In the genomic region with DNA sequence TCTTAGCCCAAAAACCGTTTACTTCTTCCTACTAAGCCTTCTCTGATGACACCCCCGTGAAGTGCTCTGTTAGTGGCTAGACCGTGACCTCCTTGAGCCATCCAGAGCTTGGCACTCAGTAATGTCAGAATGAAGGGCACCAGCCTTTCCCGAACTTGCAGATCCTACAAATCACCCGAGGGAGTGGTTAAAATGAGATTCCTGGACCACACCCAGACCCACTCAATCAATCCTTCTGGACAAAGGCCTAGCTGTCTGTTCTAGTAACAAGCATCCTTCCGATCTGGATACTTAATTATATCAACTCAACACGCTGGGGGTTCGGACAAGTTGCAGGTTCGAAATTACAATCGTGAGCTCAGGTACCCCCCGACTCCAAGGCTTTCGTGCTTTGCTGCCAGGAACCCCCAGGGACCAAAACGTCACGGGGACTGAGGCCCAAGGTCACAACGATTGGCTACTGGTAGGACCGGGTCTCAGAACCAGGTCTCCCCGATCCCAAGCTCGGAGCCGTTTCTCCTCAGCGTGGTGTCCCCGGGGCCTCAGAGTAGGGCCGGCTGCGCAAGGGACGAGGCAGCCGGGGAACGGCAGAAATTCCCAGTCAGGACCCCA, we compare ENCODE assay signal across 8 cellular contexts. TPM values are rescaled to one million over a fixed set of nuclear protein-coding genes. Genes with fewer than 3 reads are reported as not detected.
DNase-seq lines count a peak whose midpoint lies in the region; ATAC-seq, FAIRE-seq and TF ChIP-seq lines count a peak whose summit lies in the region.

No MANE protein-coding gene starts in this region.

- no peak for FAIRE-seq in HepG2 (lab: Jason Lieb, UNC)

- no peaks in the 10 kb centered on the region for H4K20me1 ChIP-seq in HepG2 (ENCODE audit: insufficient read depth, low read length)

- in situ Hi-C loops in HepG2 (cut with HindIII; ENCODE audit: extremely low pct_ligation_motif_present, low pct_unique_long_range_greater_than_20kb): no loop called here

- H3K9me3 Mint-ChIP-seq in chondrocyte (ENCODE audit: low read depth): no peaks in the 10 kb centered on the region
- peaks cover 0 to under 1% of the 10 kb centered on the region in 2 donors for H3K9me3 Mint-ChIP-seq in stimulated activated naive B cell treated with anti-CD40 and anti-IgM and Interleukin-4, amounts not matched to agents 10 μg/mL and 1 μg/mL and 100 μg/mL, for 72 hours

- peak overlapping the region; percentile 81 to 95 (median 90) for H3K4me3 ChIP-seq in HepG2 (replicated peaks in 1 of 3; ENCODE audit: insufficient read depth in 1 of 3, low read depth in 2 of 3, low read length in 3 of 3)

- peaks cover 24% of the 10 kb centered on the region for H3K79me2 ChIP-seq in HepG2 (ENCODE audit: insufficient read depth, low read length)

- POLR2A ChIA-PET in HepG2 (lab: Yijun Ruan, JAX): interaction anchor here (0.5 to 3.8 kb wide), 35 partner anchors 8 to 1011 kb away, joined by 3 to 55 read pairs (median 6); a partner anchor contains a TSS

- DNase-seq in DMS114 treated with DMSO at 0.1 percent for 48 hours (lab: John Stamatoyannopoulos, UW; ENCODE audit: unreplicated experiment) (peak; percentile 25), SHP77 treated with DMSO at 0.1 percent for 48 hours (lab: John Stamatoyannopoulos, UW) (peak; percentile 36), chondrocyte (ENCODE audit: low spot score) (no peak), HepG2 (ENCODE audit: low spot score) (no peak), NCI-H128 (lab: John Stamatoyannopoulos, UW; ENCODE audit: unreplicated experiment) (no peak)
- peak; percentile 45 for DNase-seq in stimulated activated naive B cell treated with anti-CD40 and anti-IgM and Interleukin-4, amounts not matched to agents 10 μg/mL and 1 μg/mL and 100 μg/mL, for 72 hours

- H3K27ac Mint-ChIP-seq in chondrocyte (ENCODE audit: unreplicated experiment): peak overlapping the region; percentile 88
- peak overlapping the region; percentile 97 for H3K27ac Mint-ChIP-seq in stimulated activated naive B cell treated with anti-CD40 and anti-IgM and Interleukin-4, amounts not matched to agents 10 μg/mL and 1 μg/mL and 100 μg/mL, for 72 hours

- peaks cover 46% of the 10 kb centered on the region for H3K4me1 ChIP-seq in HepG2 (ENCODE audit: insufficient read depth, low read length)

- no peaks in the 10 kb centered on the region for H3K27me3 Mint-ChIP-seq in chondrocyte (ENCODE audit: low read depth)
- no peaks in the 10 kb centered on the region for H3K27me3 Mint-ChIP-seq in stimulated activated naive B cell treated with anti-CD40 and anti-IgM and Interleukin-4, amounts not matched to agents 10 μg/mL and 1 μg/mL and 100 μg/mL, for 72 hours

- intact Hi-C loops in HepG2 (cut with micrococcal nuclease; ENCODE audit: unreplicated experiment): loop anchor here (2.0 kb wide), 1 partner anchor 28 kb away; no protein-coding TSS in a partner anchor

- H3K4me3 Mint-ChIP-seq in chondrocyte (ENCODE audit: unreplicated experiment): peak overlapping the region; percentile 89
- peak overlapping the region; percentile 96 to 98 for H3K4me3 Mint-ChIP-seq in stimulated activated naive B cell treated with anti-CD40 and anti-IgM and Interleukin-4, amounts not matched to agents 10 μg/mL and 1 μg/mL and 100 μg/mL, for 72 hours

- peaks cover 24% of the 10 kb centered on the region for H3K4me1 Mint-ChIP-seq in chondrocyte (ENCODE audit: low read depth)
- peaks cover 8 to 35% of the 10 kb centered on the region in 2 donors for H3K4me1 Mint-ChIP-seq in stimulated activated naive B cell treated with anti-CD40 and anti-IgM and Interleukin-4, amounts not matched to agents 10 μg/mL and 1 μg/mL and 100 μg/mL, for 72 hours

- whole genome bisulfite sequencing in HepG2 (ENCODE audit: low lambda C conversion rate): 3% methylated on average over 12 of the region's 26 CpGs

- no peaks in the 10 kb centered on the region for H3K9me3 ChIP-seq in HepG2 (ENCODE audit: low read length)

- no TSS peak for BruUV-seq in HepG2 (replicated peaks; lab: Mats Ljungman, UMichigan)

- peak overlapping the region; percentile 76 for H3K27ac ChIP-seq in HepG2 (ENCODE audit: extremely low read length, insufficient read depth, low read length)

- no peak for TF ChIP-seq POLR2A in HepG2 (IDR thresholded peaks at IDR 0.05; ENCODE audit: insufficient read depth in 1 of 2, low read depth in 2 of 2, low read length in 2 of 2)

- TF ChIP-seq CTCF in chondrocyte (IDR thresholded peaks at IDR 0.05) (no peak), HepG2 (CRISPR knock-in tag; IDR thresholded peaks at IDR 0.05) (no peak)

- peaks cover 3% of the 10 kb centered on the region for H3K36me3 Mint-ChIP-seq in chondrocyte (ENCODE audit: low read depth)
- peaks cover 3 to 19% of the 10 kb centered on the region in 2 donors for H3K36me3 Mint-ChIP-seq in stimulated activated naive B cell treated with anti-CD40 and anti-IgM and Interleukin-4, amounts not matched to agents 10 μg/mL and 1 μg/mL and 100 μg/mL, for 72 hours

- no peaks in the 10 kb centered on the region; a peak in 1 of 5 replicates for H3K27me3 ChIP-seq in HepG2 (ENCODE audit: control insufficient read depth in 1 of 2, insufficient read depth in 2 of 2, low read length in 2 of 2)

- CTCF ChIA-PET in HepG2 (lab: Yijun Ruan, JAX; ENCODE audit: low intra/inter-chr PET ratio, low total read pairs): no interaction called here

- no peak overlapping the region for H2AFZ ChIP-seq in HepG2 (ENCODE audit: low read length)

- H3K9ac ChIP-seq in HepG2 (ENCODE audit: insufficient read depth, low read depth, low read length): peak overlapping the region; percentile 97

- peak overlapping the region; percentile 98 for H3K4me2 ChIP-seq in HepG2 (ENCODE audit: low read depth, low read length)

- peaks cover 6 to 11% of the 10 kb centered on the region in 2 experiments; a peak in 4 of 5 replicates for H3K36me3 ChIP-seq in HepG2 (replicated peaks in 1 of 2; ENCODE audit: control insufficient read depth in 1 of 2, insufficient read depth in 2 of 2, low read length in 2 of 2)

- TF ChIP-seq RAD21 in HepG2 (CRISPR knock-in tag; IDR thresholded peaks at IDR 0.05): no peak

- TF ChIP-seq EP300 in HepG2 (IDR thresholded peaks at IDR 0.05; ENCODE audit: low read depth in 2 of 2, low read length in 2 of 2) (no peak), HepG2 (CRISPR knock-in tag; IDR thresholded peaks at IDR 0.05; ENCODE audit: borderline replicate concordance) (no peak)

- ATAC-seq in GM19455 (IDR thresholded peaks at IDR 0.05; ENCODE audit: unreplicated experiment) (peak; percentile 42), HG03521 (IDR thresholded peaks at IDR 0.05; ENCODE audit: unreplicated experiment) (peak; percentile 22), HepG2 (peak; percentile 9)
- ATAC-seq in stimulated activated naive B cell treated with anti-CD40 and anti-IgM and Interleukin-4, amounts not matched to agents 10 μg/mL and 1 μg/mL and 100 μg/mL, for 72 hours (replicated peaks): peak; percentile 66

RNA-seq across cellular contexts. Expression of a gene that starts 0.5 kb away (rescaled TPM):
- total RNA-seq in chondrocyte (43.3 to 48.9 TPM (median 46.8 TPM) in 3 replicates), HepG2 (2016; rRNA removed; fragmentation: Illumina TruSeq; extraction: Trizol) (89.7 and 113 TPM in 2 replicates)
- 19.4 and 23.1 TPM in 2 replicates for total RNA-seq in HepG2 (2016; cell fraction: cytosol; rRNA removed; fragmentation: Illumina TruSeq; extraction: Trizol; ENCODE audit: low read depth)
- total RNA-seq in HepG2 (2016; cell fraction: insoluble cytoplasmic fraction; rRNA removed; fragmentation: Illumina TruSeq; extraction: Trizol): 88.9 and 116 TPM in 2 replicates
- 31.7 and 33.1 TPM in 2 replicates for total RNA-seq in HepG2 (2016; cell fraction: membrane; rRNA removed; fragmentation: Illumina TruSeq; extraction: Trizol)
- 39.3 and 39.9 TPM in 2 replicates for total RNA-seq in HepG2 (2016; cell fraction: nucleus; rRNA removed; fragmentation: Illumina TruSeq; extraction: Trizol)
- polyA plus RNA-seq in HepG2 (2011; rRNA removed): 62.4 and 69.3 TPM in 2 replicates
- 56.5 and 68.4 TPM in 2 replicates for polyA plus RNA-seq in HepG2 (2011; cell fraction: cytosol; rRNA removed)
- polyA plus RNA-seq in HepG2 (2011; cell fraction: nucleus; rRNA removed): 23.6 and 32.7 TPM in 2 replicates
- 47.4 and 50.8 TPM in 2 replicates for polyA plus RNA-seq in HepG2 (2012)
- 10.3 and 11.8 TPM in 2 replicates for polyA plus RNA-seq in HepG2 (2016; cell fraction: cytosol; fragmentation: Illumina TruSeq; extraction: Trizol; ENCODE audit: low read depth)
- polyA plus RNA-seq in HepG2 (2016; cell fraction: insoluble cytoplasmic fraction; fragmentation: Illumina TruSeq; extraction: Trizol; ENCODE audit: low read depth): 109 and 116 TPM in 2 replicates
- polyA plus RNA-seq in HepG2 (2016; cell fraction: membrane; fragmentation: Illumina TruSeq; extraction: Trizol; ENCODE audit: low read depth): 17.0 and 17.1 TPM in 2 replicates
- polyA plus RNA-seq in HepG2 (2016; cell fraction: nucleus; fragmentation: Illumina TruSeq; extraction: Trizol; ENCODE audit: insufficient read depth, low read depth): 67.4 and 77.6 TPM in 2 replicates
- polyA minus RNA-seq in HepG2 (2011; rRNA and poly(A)+ RNA removed; ENCODE audit: low replicate concordance): 47.0 and 64.1 TPM in 2 replicates
- 25.8 and 25.9 TPM in 2 replicates for polyA minus RNA-seq in HepG2 (2011; cell fraction: cytosol; rRNA and poly(A)+ RNA removed)
- polyA minus RNA-seq in HepG2 (2011; cell fraction: nucleus; rRNA and poly(A)+ RNA removed): 23.2 and 35.6 TPM in 2 replicates

RNA-seq across cellular contexts. Expression of a gene that starts 0.6 kb away (rescaled TPM):
- total RNA-seq in chondrocyte (30.9 to 40.8 TPM (median 31.6 TPM) in 3 replicates), HepG2 (2016; rRNA removed; fragmentation: Illumina TruSeq; extraction: Trizol) (57.5 and 62.0 TPM in 2 replicates)
- 12.2 and 13.5 TPM in 2 replicates for total RNA-seq in HepG2 (2016; cell fraction: cytosol; rRNA removed; fragmentation: Illumina TruSeq; extraction: Trizol; ENCODE audit: low read depth)
- total RNA-seq in HepG2 (2016; cell fraction: insoluble cytoplasmic fraction; rRNA removed; fragmentation: Illumina TruSeq; extraction: Trizol): 57.7 and 61.8 TPM in 2 replicates
- 29.6 and 29.7 TPM in 2 replicates for total RNA-seq in HepG2 (2016; cell fraction: membrane; rRNA removed; fragmentation: Illumina TruSeq; extraction: Trizol)
- 48.3 and 49.8 TPM in 2 replicates for total RNA-seq in HepG2 (2016; cell fraction: nucleus; rRNA removed; fragmentation: Illumina TruSeq; extraction: Trizol)
- 104 and 108 TPM in 2 replicates for polyA plus RNA-seq in HepG2 (2011; rRNA removed)
- polyA plus RNA-seq in HepG2 (2011; cell fraction: cytosol; rRNA removed): 77.6 and 88.3 TPM in 2 replicates
- polyA plus RNA-seq in HepG2 (2011; cell fraction: nucleus; rRNA removed): 174 and 196 TPM in 2 replicates
- polyA plus RNA-seq in HepG2 (2012): 35.1 and 40.7 TPM in 2 replicates
- polyA plus RNA-seq in HepG2 (2016; cell fraction: cytosol; fragmentation: Illumina TruSeq; extraction: Trizol; ENCODE audit: low read depth): 7.1 and 7.4 TPM in 2 replicates
- polyA plus RNA-seq in HepG2 (2016; cell fraction: insoluble cytoplasmic fraction; fragmentation: Illumina TruSeq; extraction: Trizol; ENCODE audit: low read depth): 56.0 and 60.7 TPM in 2 replicates
- 17.9 and 18.7 TPM in 2 replicates for polyA plus RNA-seq in HepG2 (2016; cell fraction: membrane; fragmentation: Illumina TruSeq; extraction: Trizol; ENCODE audit: low read depth)
- 89.6 and 91.0 TPM in 2 replicates for polyA plus RNA-seq in HepG2 (2016; cell fraction: nucleus; fragmentation: Illumina TruSeq; extraction: Trizol; ENCODE audit: insufficient read depth, low read depth)
- 78.3 and 147 TPM in 2 replicates for polyA minus RNA-seq in HepG2 (2011; rRNA and poly(A)+ RNA removed; ENCODE audit: low replicate concordance)
- polyA minus RNA-seq in HepG2 (2011; cell fraction: cytosol; rRNA and poly(A)+ RNA removed): 25.2 and 27.3 TPM in 2 replicates
- 48.0 and 60.5 TPM in 2 replicates for polyA minus RNA-seq in HepG2 (2011; cell fraction: nucleus; rRNA and poly(A)+ RNA removed)

RNA-seq across cellular contexts. Expression of a gene that starts 15.8 kb away (rescaled TPM):
- total RNA-seq in chondrocyte (38.6 to 53.0 TPM (median 44.8 TPM) in 3 replicates), HepG2 (2016; rRNA removed; fragmentation: Illumina TruSeq; extraction: Trizol) (104 and 146 TPM in 2 replicates)
- 18.6 and 24.2 TPM in 2 replicates for total RNA-seq in HepG2 (2016; cell fraction: cytosol; rRNA removed; fragmentation: Illumina TruSeq; extraction: Trizol; ENCODE audit: low read depth)
- total RNA-seq in HepG2 (2016; cell fraction: insoluble cytoplasmic fraction; rRNA removed; fragmentation: Illumina TruSeq; extraction: Trizol): 103 and 154 TPM in 2 replicates
- total RNA-seq in HepG2 (2016; cell fraction: membrane; rRNA removed; fragmentation: Illumina TruSeq; extraction: Trizol): 49.1 and 55.4 TPM in 2 replicates
- 54.3 and 64.6 TPM in 2 replicates for total RNA-seq in HepG2 (2016; cell fraction: nucleus; rRNA removed; fragmentation: Illumina TruSeq; extraction: Trizol)
- 199 and 216 TPM in 2 replicates for polyA plus RNA-seq in HepG2 (2011; rRNA removed)
- 226 and 249 TPM in 2 replicates for polyA plus RNA-seq in HepG2 (2011; cell fraction: cytosol; rRNA removed)
- polyA plus RNA-seq in HepG2 (2011; cell fraction: nucleus; rRNA removed): 143 and 144 TPM in 2 replicates
- 72.5 and 84.4 TPM in 2 replicates for polyA plus RNA-seq in HepG2 (2012)
- polyA plus RNA-seq in HepG2 (2016; cell fraction: cytosol; fragmentation: Illumina TruSeq; extraction: Trizol; ENCODE audit: low read depth): 18.7 and 20.9 TPM in 2 replicates
- 169 and 175 TPM in 2 replicates for polyA plus RNA-seq in HepG2 (2016; cell fraction: insoluble cytoplasmic fraction; fragmentation: Illumina TruSeq; extraction: Trizol; ENCODE audit: low read depth)
- polyA plus RNA-seq in HepG2 (2016; cell fraction: membrane; fragmentation: Illumina TruSeq; extraction: Trizol; ENCODE audit: low read depth): 41.6 and 42.2 TPM in 2 replicates
- 94.8 and 102 TPM in 2 replicates for polyA plus RNA-seq in HepG2 (2016; cell fraction: nucleus; fragmentation: Illumina TruSeq; extraction: Trizol; ENCODE audit: insufficient read depth, low read depth)
- 302 and 354 TPM in 2 replicates for polyA minus RNA-seq in HepG2 (2011; rRNA and poly(A)+ RNA removed; ENCODE audit: low replicate concordance)
- polyA minus RNA-seq in HepG2 (2011; cell fraction: cytosol; rRNA and poly(A)+ RNA removed): 134 and 135 TPM in 2 replicates
- polyA minus RNA-seq in HepG2 (2011; cell fraction: nucleus; rRNA and poly(A)+ RNA removed): 124 and 139 TPM in 2 replicates

RNA-seq across cellular contexts. Expression of a gene that starts 39.7 kb away (rescaled TPM):
- total RNA-seq in chondrocyte: 23.7 to 28.5 TPM (median 26.4 TPM) in 3 replicates
- 52.7 and 55.5 TPM in 2 replicates for total RNA-seq in HepG2 (2016; rRNA removed; fragmentation: Illumina TruSeq; extraction: Trizol)
- 23.8 and 26.8 TPM in 2 replicates for total RNA-seq in HepG2 (2016; cell fraction: cytosol; rRNA removed; fragmentation: Illumina TruSeq; extraction: Trizol; ENCODE audit: low read depth)
- total RNA-seq in HepG2 (2016; cell fraction: insoluble cytoplasmic fraction; rRNA removed; fragmentation: Illumina TruSeq; extraction: Trizol): 51.4 and 51.5 TPM in 2 replicates
- 58.5 and 70.1 TPM in 2 replicates for total RNA-seq in HepG2 (2016; cell fraction: membrane; rRNA removed; fragmentation: Illumina TruSeq; extraction: Trizol)
- total RNA-seq in HepG2 (2016; cell fraction: nucleus; rRNA removed; fragmentation: Illumina TruSeq; extraction: Trizol): 32.8 and 34.6 TPM in 2 replicates
- polyA plus RNA-seq in HepG2 (2011; rRNA removed): 70.0 and 92.5 TPM in 2 replicates
- 59.9 and 66.8 TPM in 2 replicates for polyA plus RNA-seq in HepG2 (2011; cell fraction: cytosol; rRNA removed)
- polyA plus RNA-seq in HepG2 (2011; cell fraction: nucleus; rRNA removed): 136 and 138 TPM in 2 replicates
- 41.9 and 45.8 TPM in 2 replicates for polyA plus RNA-seq in HepG2 (2012)
- 31.1 and 35.0 TPM in 2 replicates for polyA plus RNA-seq in HepG2 (2016; cell fraction: cytosol; fragmentation: Illumina TruSeq; extraction: Trizol; ENCODE audit: low read depth)
- polyA plus RNA-seq in HepG2 (2016; cell fraction: insoluble cytoplasmic fraction; fragmentation: Illumina TruSeq; extraction: Trizol; ENCODE audit: low read depth): 59.2 and 63.5 TPM in 2 replicates
- polyA plus RNA-seq in HepG2 (2016; cell fraction: membrane; fragmentation: Illumina TruSeq; extraction: Trizol; ENCODE audit: low read depth): 57.7 and 60.6 TPM in 2 replicates
- polyA plus RNA-seq in HepG2 (2016; cell fraction: nucleus; fragmentation: Illumina TruSeq; extraction: Trizol; ENCODE audit: insufficient read depth, low read depth): 72.2 and 73.9 TPM in 2 replicates
- polyA minus RNA-seq in HepG2 (2011; rRNA and poly(A)+ RNA removed; ENCODE audit: low replicate concordance): 45.3 and 104 TPM in 2 replicates
- 28.8 and 30.7 TPM in 2 replicates for polyA minus RNA-seq in HepG2 (2011; cell fraction: cytosol; rRNA and poly(A)+ RNA removed)
- 20.1 and 26.6 TPM in 2 replicates for polyA minus RNA-seq in HepG2 (2011; cell fraction: nucleus; rRNA and poly(A)+ RNA removed)

RNA-seq across cellular contexts. Expression of a gene that starts 42.1 kb away (rescaled TPM):
- not detected in 3 replicates for total RNA-seq in chondrocyte
- not detected in 2 replicates for total RNA-seq in HepG2 (2016; rRNA removed; fragmentation: Illumina TruSeq; extraction: Trizol)
- not detected in 2 replicates for total RNA-seq in HepG2 (2016; cell fraction: cytosol; rRNA removed; fragmentation: Illumina TruSeq; extraction: Trizol; ENCODE audit: low read depth)
- not detected in 2 replicates for total RNA-seq in HepG2 (2016; cell fraction: insoluble cytoplasmic fraction; rRNA removed; fragmentation: Illumina TruSeq; extraction: Trizol)
- total RNA-seq in HepG2 (2016; cell fraction: membrane; rRNA removed; fragmentation: Illumina TruSeq; extraction: Trizol): not detected in 2 replicates
- total RNA-seq in HepG2 (2016; cell fraction: nucleus; rRNA removed; fragmentation: Illumina TruSeq; extraction: Trizol): not detected in 2 replicates
- not detected in 2 replicates for polyA plus RNA-seq in HepG2 (2011; rRNA removed)
- not detected in 2 replicates for polyA plus RNA-seq in HepG2 (2011; cell fraction: cytosol; rRNA removed)
- not detected in 2 replicates for polyA plus RNA-seq in HepG2 (2011; cell fraction: nucleus; rRNA removed)
- not detected in 2 replicates for polyA plus RNA-seq in HepG2 (2012)
- not detected in 2 replicates for polyA plus RNA-seq in HepG2 (2016; cell fraction: cytosol; fragmentation: Illumina TruSeq; extraction: Trizol; ENCODE audit: low read depth)
- not detected in 2 replicates for polyA plus RNA-seq in HepG2 (2016; cell fraction: insoluble cytoplasmic fraction; fragmentation: Illumina TruSeq; extraction: Trizol; ENCODE audit: low read depth)
- not detected in 2 replicates for polyA plus RNA-seq in HepG2 (2016; cell fraction: membrane; fragmentation: Illumina TruSeq; extraction: Trizol; ENCODE audit: low read depth)
- polyA plus RNA-seq in HepG2 (2016; cell fraction: nucleus; fragmentation: Illumina TruSeq; extraction: Trizol; ENCODE audit: insufficient read depth, low read depth): not detected in 2 replicates
- polyA minus RNA-seq in HepG2 (2011; rRNA and poly(A)+ RNA removed; ENCODE audit: low replicate concordance): not detected in 2 replicates
- polyA minus RNA-seq in HepG2 (2011; cell fraction: cytosol; rRNA and poly(A)+ RNA removed): not detected in 2 replicates
- not detected in 2 replicates for polyA minus RNA-seq in HepG2 (2011; cell fraction: nucleus; rRNA and poly(A)+ RNA removed)

Comparison
In these comparisons a context has a peak if more than half of its experiments do, and no peak if none do; other contexts are left out.
1. DNase-seq: peak in DMS114 treated with DMSO at 0.1 percent for 48 hours (single experiment), SHP77 treated with DMSO at 0.1 percent for 48 hours (single experiment) and stimulated activated naive B cell treated with anti-CD40 and anti-IgM and Interleukin-4, amounts not matched to agents 10 μg/mL and 1 μg/mL and 100 μg/mL, for 72 hours (single experiment); none in chondrocyte (single experiment), HepG2 (single experiment) and NCI-H128 (single experiment).
2. ATAC-seq: peak in every context shown above with its lines; median percentile 66 in stimulated activated naive B cell treated with anti-CD40 and anti-IgM and Interleukin-4, amounts not matched to agents 10 μg/mL and 1 μg/mL and 100 μg/mL, for 72 hours; 42 in GM19455; 22 in HG03521; 9 in HepG2.